In the genomic region with DNA sequence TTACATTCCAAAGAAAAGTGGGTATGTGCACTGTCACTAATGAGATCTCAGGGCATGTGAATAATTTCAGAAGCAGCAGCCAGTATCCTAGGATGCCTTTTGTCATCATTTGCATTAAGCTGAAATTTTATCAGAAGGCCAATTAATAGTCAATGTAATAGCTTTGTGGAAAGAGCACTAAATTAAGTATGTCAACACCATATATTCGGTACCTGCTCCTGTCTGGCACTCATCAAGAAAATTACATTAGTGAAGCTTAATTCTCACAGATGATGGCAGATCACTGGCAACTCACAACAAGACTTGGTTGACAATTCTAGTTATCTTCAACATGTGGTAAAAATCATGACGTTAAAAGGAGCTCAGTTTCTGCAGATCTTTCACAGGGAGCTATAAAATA, we compare ENCODE assay signal across 32 cellular contexts.
"Had no signal": no experiment of that assay in that cellular context is flagged by ENCODE, and none has a peak within 500 bp of the region (broad histone marks: within the 10 kb centered on the region; RNA-seq: fewer than 3 reads in every experiment).

No MANE protein-coding gene starts in this region.

- H3K9me3 ChIP-seq: adrenal gland, body of pancreas, esophagus muscularis mucosa, gastrocnemius medialis, heart left ventricle had no signal

- H3K27ac ChIP-seq: adrenal gland, body of pancreas, esophagus muscularis mucosa, foreskin keratinocyte, gastrocnemius medialis, heart left ventricle, WERI-Rb-1 had no signal

- H3K36me3 ChIP-seq: adrenal gland, esophagus muscularis mucosa, gastrocnemius medialis, heart left ventricle, WERI-Rb-1 had no signal

- DNase-seq: activated B cell treated with CpG ODN at 0.5 μM for 24 hours; activated CD4-positive, alpha-beta memory T cell treated with anti-CD3 and anti-CD28 coated beads for 36 hours; activated CD4-positive, alpha-beta T cell treated with anti-CD3 and anti-CD28 coated beads for 48 hours; activated CD4-positive, alpha-beta T cell treated with anti-CD3 and anti-CD28 coated beads, Interleukin-2, amount 50 U/mL, for 1 hour; activated CD8-positive, alpha-beta memory T cell treated with anti-CD3 and anti-CD28 coated beads, Interleukin-2, amount 10 ng/mL, durations not matched to agents 7 days and 5 days; activated CD8-positive, alpha-beta memory T cell treated with anti-CD3 and anti-CD28 coated beads, Interleukin-2, amount 50 U/mL, for 4 hours; activated CD8-positive, alpha-beta T cell treated with anti-CD3 and anti-CD28 coated beads, Interleukin-2, amount 10 ng/mL, durations not matched to agents 7 days and 5 days; activated effector memory CD4-positive, alpha-beta T cell treated with anti-CD3 and anti-CD28 coated beads, Interleukin-2, amount 50 U/mL, for 16 hours; activated naive CD4-positive, alpha-beta T cell treated with anti-CD3 and anti-CD28 coated beads for 36 hours; activated naive CD8-positive, alpha-beta T cell treated with anti-CD3 and anti-CD28 coated beads for 36 hours; activated naive CD8-positive, alpha-beta T cell treated with anti-CD3 and anti-CD28 coated beads, Interleukin-2, amount 50 U/mL, for 24 hours; activated T-cell treated with anti-CD3 and anti-CD28 coated beads, Interleukin-2, amount 50 U/mL, for 1 hour; activated T-cell treated with anti-CD3 and anti-CD28 coated beads, Interleukin-2, amount 50 U/mL, for 48 hours; adrenal gland; amygdala; aorta; body of pancreas; caudate nucleus; cortex of kidney; dermis blood vessel endothelial cell; effector CD4-positive, alpha-beta T cell; effector memory CD8-positive, alpha-beta T cell; erythroblast; foreskin keratinocyte; gastrocnemius medialis; glutamatergic neuron; heart left ventricle; hypothalamus; T1000; WERI-Rb-1 had no signal

- H3K27me3 ChIP-seq: adrenal gland, body of pancreas, esophagus muscularis mucosa, foreskin keratinocyte, gastrocnemius medialis, heart left ventricle had no signal

- H3K4me3 ChIP-seq: adrenal gland, body of pancreas, esophagus muscularis mucosa, gastrocnemius medialis, heart left ventricle had no signal

- ATAC-seq: activated CD4-positive, CD25-positive, alpha-beta regulatory T cell treated with anti-CD3 and anti-CD28 coated beads, Interleukin-2, amount 50 U/mL, for 24 hours; activated CD8-positive, alpha-beta memory T cell treated with anti-CD3 and anti-CD28 coated beads, Interleukin-2, amount 10 ng/mL, durations not matched to agents 7 days and 5 days; activated CD8-positive, alpha-beta T cell treated with anti-CD3 and anti-CD28 coated beads, Interleukin-2, amount 10 ng/mL, durations not matched to agents 7 days and 5 days; activated naive CD8-positive, alpha-beta T cell treated with anti-CD3 and anti-CD28 coated beads, Interleukin-2, amount 50 U/mL, for 24 hours; body of pancreas; effector memory CD8-positive, alpha-beta T cell; foreskin keratinocyte; gastrocnemius medialis; heart left ventricle had no signal
